Comparison of ENCODE assay signal across 8 cellular contexts in genomic region chr17:55237826-55238196, GRCh38. TPM values are rescaled to one million over a fixed set of nuclear protein-coding genes. Genes with fewer than 3 reads are reported as not detected.
DNase-seq lines count a peak whose midpoint lies in the region; ATAC-seq, FAIRE-seq and TF ChIP-seq lines count a peak whose summit lies in the region.

No MANE protein-coding gene starts in this region.

- H3K4me3 Mint-ChIP-seq in activated T-cell treated with anti-CD3 and anti-CD28 coated beads, Interleukin-2, amount 50 U/mL, for 4 hours: peak overlapping the region; percentile 64
- peak overlapping the region; percentile 45 for H3K4me3 Mint-ChIP-seq in activated CD8-positive, alpha-beta T cell treated with anti-CD3 and anti-CD28 coated beads for 36 hours

- H3K4me3 ChIP-seq in keratinocyte (ENCODE audit: control insufficient read depth in 2 of 3, extremely low read depth in 1 of 3, insufficient read depth in 2 of 3, low read depth in 1 of 3, low read length in 3 of 3): peak overlapping the region; percentile 43 to 80 (median 60)
- peak overlapping the region in 1 of 3 donors; percentile 30 for H3K4me3 ChIP-seq in thyroid gland (replicated peaks in 1 of 3)

- peak overlapping the region; percentile 6 for H3K27ac ChIP-seq in keratinocyte (ENCODE audit: control insufficient read depth, insufficient read depth, low read length)
- peak overlapping the region; percentile 68 to 80 (median 79) for H3K27ac ChIP-seq in thyroid gland

- no peaks in the 10 kb centered on the region for H3K9me3 ChIP-seq in keratinocyte (ENCODE audit: control insufficient read depth, low read depth, low read length)
- H3K9me3 ChIP-seq in thyroid gland: no peaks in the 10 kb centered on the region

- 39 to 40% methylated on average over 7 of the region's 7 CpGs for WGBS in thyroid gland, 2 donors

- no peak for FAIRE-seq in keratinocyte (lab: Jason Lieb, UNC)

- dilution Hi-C loops in keratinocyte (cut with MboI; ENCODE audit: extremely low pct_ligation_motif_present, low sequenced_read_pairs): no loop called here

- H3K4me1 Mint-ChIP-seq in activated T-cell treated with anti-CD3 and anti-CD28 coated beads, Interleukin-2, amount 50 U/mL, for 4 hours (ENCODE audit: low read depth): peaks cover 23% of the 10 kb centered on the region
- H3K4me1 Mint-ChIP-seq in activated CD8-positive, alpha-beta T cell treated with anti-CD3 and anti-CD28 coated beads for 36 hours (ENCODE audit: low read depth): peaks cover 13% of the 10 kb centered on the region

- POLR2A ChIA-PET in activated CD8-positive, alpha-beta T cell treated with anti-CD3 and anti-CD28 coated beads for 36 hours (lab: Charles Lee): interaction anchor here (0.7 to 1.1 kb wide), 3 partner anchors 9 to 147 kb away, joined by 3 read pairs; no protein-coding TSS in a partner anchor

- no peaks in the 10 kb centered on the region for H3K9me1 ChIP-seq in keratinocyte (ENCODE audit: control insufficient read depth, extremely low read depth, insufficient read depth, low read length)

- H3K27me3 Mint-ChIP-seq in activated T-cell treated with anti-CD3 and anti-CD28 coated beads, Interleukin-2, amount 50 U/mL, for 4 hours (ENCODE audit: low read depth): peaks cover 14% of the 10 kb centered on the region
- H3K27me3 Mint-ChIP-seq in activated CD8-positive, alpha-beta T cell treated with anti-CD3 and anti-CD28 coated beads for 36 hours: peaks cover 17% of the 10 kb centered on the region

- H4K20me1 ChIP-seq in keratinocyte (ENCODE audit: control insufficient read depth, extremely low read depth, insufficient read depth, low read length): no peaks in the 10 kb centered on the region

- peak overlapping the region; percentile 99 for H3K4me2 ChIP-seq in keratinocyte (ENCODE audit: control insufficient read depth, extremely low read depth, insufficient read depth, low read depth, low read length)

- peak overlapping the region; percentile 62 for H3K9ac ChIP-seq in keratinocyte (ENCODE audit: control insufficient read depth, extremely low read depth, insufficient read depth, low read length)

- no peaks in the 10 kb centered on the region for H3K79me2 ChIP-seq in keratinocyte (ENCODE audit: control insufficient read depth, insufficient read depth, low read length)

- intact Hi-C loops in activated CD8-positive, alpha-beta T cell treated with anti-CD3 and anti-CD28 coated beads for 36 hours (cut with micrococcal nuclease): no loop called here
- intact Hi-C loops in thyroid gland (cut with DNase I): no loop called here

- no peak for TF ChIP-seq POLR2A in thyroid gland (IDR thresholded peaks at IDR 0.05)

- no peak for TF ChIP-seq CTCF in activated CD8-positive, alpha-beta T cell treated with anti-CD3 and anti-CD28 coated beads for 36 hours (IDR thresholded peaks at IDR 0.05)
- TF ChIP-seq CTCF in keratinocyte (optimal IDR thresholded peaks at IDR 0.05 in 1 of 3, IDR thresholded peaks at IDR 0.05 in 1 of 3, conservative IDR thresholded peaks at IDR 0.05 in 1 of 3; ENCODE audit: extremely low read depth in 1 of 3, insufficient read depth in 2 of 3, low read length in 3 of 3): no peak
- TF ChIP-seq CTCF in thyroid gland (IDR thresholded peaks at IDR 0.05): no peak

- H2AFZ ChIP-seq in keratinocyte (ENCODE audit: control insufficient read depth, low read length): peak overlapping the region; percentile 64

- H3K36me3 ChIP-seq in keratinocyte (ENCODE audit: control insufficient read depth in 2 of 2, extremely low read depth in 1 of 2, insufficient read depth in 2 of 2, low read length in 2 of 2) (no peaks in the 10 kb centered on the region), thyroid gland (no peaks in the 10 kb centered on the region)

- no peak for ATAC-seq in activated T-cell treated with anti-CD3 and anti-CD28 coated beads, Interleukin-2, amount 50 U/mL, for 4 hours
- ATAC-seq in activated CD8-positive, alpha-beta T cell treated with anti-CD3 and anti-CD28 coated beads for 36 hours: peak; percentile 7

- H3K27me3 ChIP-seq in keratinocyte (ENCODE audit: control insufficient read depth, extremely low read depth, insufficient read depth, low read length) (no peaks in the 10 kb centered on the region), thyroid gland (no peaks in the 10 kb centered on the region)

- no peaks in the 10 kb centered on the region for H3K36me3 Mint-ChIP-seq in activated T-cell treated with anti-CD3 and anti-CD28 coated beads, Interleukin-2, amount 50 U/mL, for 4 hours (ENCODE audit: insufficient read depth)
- no peaks in the 10 kb centered on the region for H3K36me3 Mint-ChIP-seq in activated CD8-positive, alpha-beta T cell treated with anti-CD3 and anti-CD28 coated beads for 36 hours (ENCODE audit: low read depth)

- peaks cover 3% of the 10 kb centered on the region for H3K9me3 Mint-ChIP-seq in activated T-cell treated with anti-CD3 and anti-CD28 coated beads, Interleukin-2, amount 50 U/mL, for 4 hours
- H3K9me3 Mint-ChIP-seq in activated CD8-positive, alpha-beta T cell treated with anti-CD3 and anti-CD28 coated beads for 36 hours: peaks cover 2% of the 10 kb centered on the region

- H3K4me1 ChIP-seq in keratinocyte (ENCODE audit: control insufficient read depth, extremely low read depth, insufficient read depth, low read length): peaks cover 14% of the 10 kb centered on the region
- peaks cover 12 to 13% of the 10 kb centered on the region in 2 donors for H3K4me1 ChIP-seq in thyroid gland

- H3K27ac Mint-ChIP-seq in activated CD8-positive, alpha-beta T cell treated with anti-CD3 and anti-CD28 coated beads for 36 hours: no peak overlapping the region

- DNase-seq in activated T-cell treated with anti-CD3 and anti-CD28 coated beads, Interleukin-2, amount 50 U/mL, for 4 hours: no peak
- DNase-seq in activated T-cell treated with anti-CD3 and anti-CD28 coated beads, Interleukin-2, amount 50 U/mL, for 48 hours: no peak
- no peak for DNase-seq in activated CD8-positive, alpha-beta T cell treated with anti-CD3 and anti-CD28 coated beads for 36 hours
- DNase-seq in keratinocyte (ENCODE audit: low read depth, low spot score) (no peak), thyroid gland (no peak), AG20443 (ENCODE audit: low spot score) (no peak), putamen (ENCODE audit: low spot score) (no peak), NCI-H1436 (lab: John Stamatoyannopoulos, UW) (no peak)

- CTCF ChIA-PET in activated CD8-positive, alpha-beta T cell treated with anti-CD3 and anti-CD28 coated beads for 36 hours (lab: Charles Lee): interaction anchor here (1.1 to 2.0 kb wide), 6 partner anchors 15 to 129 kb away, joined by 3 to 7 read pairs (median 4); partner anchors contain the start of gene HLF

RNA-seq across cellular contexts. Expression of gene HLF, which starts 26.9 kb away (rescaled TPM):
- total RNA-seq in activated T-cell treated with anti-CD3 and anti-CD28 coated beads, Interleukin-2, amount 50 U/mL, for 4 hours: 1 to 10 TPM in 2 of 3 donors, under 1 TPM in 1; 0.98 to 1.6 (median 1.0) TPM
- total RNA-seq in activated CD8-positive, alpha-beta T cell treated with anti-CD3 and anti-CD28 coated beads for 36 hours: under 1 TPM; 0.25 to 0.72 TPM
- polyA plus RNA-seq in keratinocyte: 0.09 to 0.85 TPM (median 0.21 TPM) in 3 replicates
- 0.39 TPM for polyA plus RNA-seq in keratinocyte (2011; ENCODE audit: low read depth)
- polyA plus RNA-seq in keratinocyte (2011; cell fraction: cytosol; rRNA removed): 0.06 and 0.13 TPM in 2 replicates
- polyA plus RNA-seq in keratinocyte (2011; cell fraction: nucleus; rRNA removed): 0.53 and 1.4 TPM in 2 replicates
- 0.15 and 0.78 TPM in 2 replicates for polyA plus RNA-seq in keratinocyte (2012; ENCODE audit: low replicate concordance)
- 0.19 to 2.2 TPM in 2 of 3 replicates, not detected in the other for polyA minus RNA-seq in keratinocyte
- polyA minus RNA-seq in keratinocyte (2011; cell fraction: cytosol; rRNA and poly(A)+ RNA removed): not detected
- 0.32 and 0.78 TPM in 2 replicates for polyA minus RNA-seq in keratinocyte (2011; cell fraction: nucleus; rRNA and poly(A)+ RNA removed)
- total RNA-seq in thyroid gland: 10 to 100 TPM; 39.4 to 54.1 (median 51.7) TPM

Comparison
In these comparisons a context has a peak if more than half of its experiments do, and no peak if none do; other contexts are left out.
1. RNA of gene HLF, which starts 26.9 kb away (total RNA-seq): 39.4 to 54.1 TPM in thyroid gland; 0.98 to 1.6 TPM in activated T-cell treated with anti-CD3 and anti-CD28 coated beads, Interleukin-2, amount 50 U/mL, for 4 hours and 0.25 to 0.72 TPM in activated CD8-positive, alpha-beta T cell treated with anti-CD3 and anti-CD28 coated beads for 36 hours; every median in the first group is over 10 times any median in the second.